1 cellular context compared by ENCODE assay signal in genomic region chr17:16495980-16496819, GRCh38.
TF ChIP-seq lines count a peak whose summit lies in the region.

No MANE protein-coding gene starts in this region.

TF ChIP-seq in H1, 55 proteins besides CTCF, POLR2A, EP300 and RAD21 (continued from another document):
- no peak for TF ChIP-seq POU5F1 (IDR thresholded peaks at IDR 0.05; ENCODE audit: low read depth, low read length)
- TF ChIP-seq SP2 (IDR thresholded peaks at IDR 0.05; ENCODE audit: low read length): no peak
- TF ChIP-seq RBBP5 (IDR thresholded peaks at IDR 0.05; ENCODE audit: borderline replicate concordance, low read depth, low read length): no peak
- TF ChIP-seq GTF2F1 (IDR thresholded peaks at IDR 0.05; ENCODE audit: borderline replicate concordance, low read depth, low read length): no peak
- TF ChIP-seq SIX5 (IDR thresholded peaks at IDR 0.05; ENCODE audit: low read depth, low read length): no peak
- no peak for TF ChIP-seq CHD2 (IDR thresholded peaks at IDR 0.05; ENCODE audit: low read length)
- no peak for TF ChIP-seq SAP30 (IDR thresholded peaks at IDR 0.05; ENCODE audit: insufficient read depth, insufficient replicate concordance, low read length)
- TF ChIP-seq CBX5 (IDR thresholded peaks at IDR 0.05; ENCODE audit: low read depth, low read length): no peak
- TF ChIP-seq JUN (IDR thresholded peaks at IDR 0.05; ENCODE audit: low read depth, low read length): no peak
